In the genomic region with DNA sequence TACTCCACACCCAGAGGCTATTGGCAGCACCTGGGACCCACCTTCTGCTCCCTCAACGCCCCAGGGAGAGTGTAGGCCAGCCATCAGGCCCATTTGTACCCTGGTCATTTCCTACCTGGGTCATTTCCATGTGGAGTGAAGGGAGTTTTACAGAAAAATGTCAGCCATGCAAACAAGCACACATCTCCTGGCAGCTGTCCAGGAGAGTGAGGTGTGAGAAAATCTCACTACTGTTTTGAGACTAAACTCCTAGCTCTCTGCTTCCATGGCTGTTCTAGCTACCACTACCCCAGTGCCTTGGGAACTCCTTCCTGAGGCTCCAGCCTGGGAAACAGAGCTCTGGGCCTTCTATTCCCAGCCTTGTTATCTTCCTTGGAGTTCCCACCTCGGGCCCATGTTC, we compare ENCODE assay signal across 1 cellular context.
TF ChIP-seq lines count a peak whose summit lies in the region.

No MANE protein-coding gene starts in this region.

TF ChIP-seq in GM23338, 12 proteins besides CTCF, POLR2A, EP300 and RAD21 (continued from another document):
- no peak for TF ChIP-seq ZNF462 (CRISPR knock-in tag; IDR thresholded peaks at IDR 0.05)
- no peak for TF ChIP-seq EZH2phosphoT487 (IDR thresholded peaks at IDR 0.05; ENCODE audit: unreplicated experiment)
- no peak for TF ChIP-seq STAT1 (IDR thresholded peaks at IDR 0.05; ENCODE audit: unreplicated experiment)
- no peak for TF ChIP-seq EZH2 (IDR thresholded peaks at IDR 0.05; ENCODE audit: low read depth, unreplicated experiment)
- TF ChIP-seq, protein P1, sequence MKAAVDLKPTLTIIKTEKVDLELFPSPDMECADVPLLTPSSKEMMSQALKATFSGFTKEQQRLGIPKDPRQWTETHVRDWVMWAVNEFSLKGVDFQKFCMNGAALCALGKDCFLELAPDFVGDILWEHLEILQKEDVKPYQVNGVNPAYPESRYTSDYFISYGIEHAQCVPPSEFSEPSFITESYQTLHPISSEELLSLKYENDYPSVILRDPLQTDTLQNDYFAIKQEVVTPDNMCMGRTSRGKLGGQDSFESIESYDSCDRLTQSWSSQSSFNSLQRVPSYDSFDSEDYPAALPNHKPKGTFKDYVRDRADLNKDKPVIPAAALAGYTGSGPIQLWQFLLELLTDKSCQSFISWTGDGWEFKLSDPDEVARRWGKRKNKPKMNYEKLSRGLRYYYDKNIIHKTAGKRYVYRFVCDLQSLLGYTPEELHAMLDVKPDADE (IDR thresholded peaks at IDR 0.05): no peak
- no peak for TF ChIP-seq NANOG (IDR thresholded peaks at IDR 0.05; ENCODE audit: borderline replicate concordance)
- no peak for TF ChIP-seq JUNB (IDR thresholded peaks at IDR 0.05; ENCODE audit: unreplicated experiment)
